Comparison of ENCODE assay signal across 1 cellular context in genomic region chr1:166950156-166950555, GRCh38.
A peak's percentile ranks its signal among the peaks of the same experiment; 100 is the strongest.
TF ChIP-seq lines count a peak whose summit lies in the region.

No MANE protein-coding gene starts in this region.

TF ChIP-seq in K562, 482 proteins besides CTCF, POLR2A, EP300 and RAD21:
- TF ChIP-seq ZNF311 (CRISPR knock-in tag; IDR thresholded peaks at IDR 0.05), result no peak
- TF ChIP-seq NKRF (IDR thresholded peaks at IDR 0.05; ENCODE audit: borderline replicate concordance), result no peak
- no peak for TF ChIP-seq CBX5 (IDR thresholded peaks at IDR 0.05; ENCODE audit: borderline replicate concordance, low read depth)
- no peak for TF ChIP-seq NR2F6 (CRISPR knock-in tag; IDR thresholded peaks at IDR 0.05)
- TF ChIP-seq RFX1 (IDR thresholded peaks at IDR 0.05), result peak; percentile 46
